In the genomic region with DNA sequence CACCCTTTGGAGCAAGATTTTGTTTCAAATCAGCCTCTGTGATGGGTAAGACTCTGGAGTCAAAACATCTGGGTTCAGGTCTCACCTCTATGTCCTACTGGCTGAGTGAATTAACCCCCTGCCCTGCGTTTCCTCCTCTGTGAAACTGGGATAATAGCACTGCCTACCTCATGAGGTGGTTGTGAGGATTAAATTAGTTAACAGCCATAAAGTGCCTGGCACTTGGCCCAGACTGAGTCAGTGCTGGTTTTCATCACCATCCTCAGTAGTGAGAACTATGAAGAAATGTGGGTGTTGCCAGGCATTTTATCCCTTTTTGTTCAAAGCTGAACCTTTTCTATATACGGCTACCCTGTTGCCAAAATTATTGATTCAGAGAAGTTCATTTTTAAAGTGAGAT, we compare ENCODE assay signal across 9 cellular contexts. TPM values are rescaled to one million over a fixed set of nuclear protein-coding genes. Genes with fewer than 3 reads are reported as not detected.
A peak's percentile ranks its signal among the peaks of the same experiment; 100 is the strongest.
DNase-seq lines count a peak whose midpoint lies in the region; ATAC-seq and TF ChIP-seq lines count a peak whose summit lies in the region.
"Had no signal": no experiment of that assay in that cellular context is flagged by ENCODE, and none has a peak within 500 bp of the region (broad histone marks: within the 10 kb centered on the region; RNA-seq: fewer than 3 reads in every experiment).

No MANE protein-coding gene starts in this region.

- H3K36me3 ChIP-seq in right atrium auricular region (peaks cover 40% of the 10 kb centered on the region), upper lobe of right lung (peaks cover 52% of the 10 kb centered on the region)

- H3K9me3 Mint-ChIP-seq in activated T-helper 2 cell treated with anti-CD3 and anti-CD28 coated beads, Interferon-gamma antibody, Interleukin-2, Interleukin-4, amounts not matched to agents 10 μg/mL and 5 μg/mL and 100 μg/mL, durations not matched to agents 14 hours and 24 hours and 36 hours = no peaks in the 10 kb centered on the region
- H3K9me3 Mint-ChIP-seq in CD14-positive monocyte = no peaks in the 10 kb centered on the region

- no peaks in the 10 kb centered on the region for H3K9me3 ChIP-seq in right atrium auricular region
- H3K9me3 ChIP-seq in upper lobe of right lung = no peaks in the 10 kb centered on the region

- peaks cover 42% of the 10 kb centered on the region for H3K4me1 Mint-ChIP-seq in activated T-helper 2 cell treated with anti-CD3 and anti-CD28 coated beads, Interferon-gamma antibody, Interleukin-2, Interleukin-4, amounts not matched to agents 10 μg/mL and 5 μg/mL and 100 μg/mL, durations not matched to agents 14 hours and 24 hours and 36 hours (ENCODE audit: low read depth)
- peaks cover 7% of the 10 kb centered on the region for H3K4me1 Mint-ChIP-seq in CD14-positive monocyte

- DNase-seq in stimulated activated CD4-positive, alpha-beta T cell treated with anti-CD3 and anti-CD28 coated beads, Interleukin-15, amount 100 ng/mL, for 24 hours = peak; percentile 54
- DNase-seq in stimulated activated CD4-positive, alpha-beta T cell treated with anti-CD3 and anti-CD28 coated beads, Interleukin-12 subunit alpha, Interleukin-12 subunit beta, amount 100 ng/mL, for 4 hours = no peak
- no peak for DNase-seq in activated T-helper 2 cell treated with anti-CD3 and anti-CD28 coated beads, Interferon-gamma antibody, Interleukin-2, Interleukin-4, amounts not matched to agents 10 μg/mL and 5 μg/mL and 100 μg/mL, durations not matched to agents 14 hours and 24 hours and 36 hours (ENCODE audit: low spot score)
- DNase-seq in right atrium auricular region (ENCODE audit: low spot score) (peak; percentile 66), upper lobe of right lung (peak; percentile 78), cerebellar nuclear complex (lab: John Stamatoyannopoulos, UW) (no peak), CD14-positive monocyte (ENCODE audit: low spot score) (no peak), SKM-1 (lab: John Stamatoyannopoulos, UW; ENCODE audit: unreplicated experiment) (no peak)
- DNase-seq: NCI-H1092 had no signal

- H3K36me3 Mint-ChIP-seq in activated T-helper 2 cell treated with anti-CD3 and anti-CD28 coated beads, Interferon-gamma antibody, Interleukin-2, Interleukin-4, amounts not matched to agents 10 μg/mL and 5 μg/mL and 100 μg/mL, durations not matched to agents 14 hours and 24 hours and 36 hours (ENCODE audit: low read depth) = peaks cover 66% of the 10 kb centered on the region
- H3K36me3 Mint-ChIP-seq in CD14-positive monocyte = peaks cover 76 to 82% of the 10 kb centered on the region in 2 donors

- H3K27ac ChIP-seq in right atrium auricular region (peak overlapping the region in 1 of 2 donors; percentile 29), upper lobe of right lung (no peak overlapping the region)

- no peaks in the 10 kb centered on the region for H3K27me3 Mint-ChIP-seq in activated T-helper 2 cell treated with anti-CD3 and anti-CD28 coated beads, Interferon-gamma antibody, Interleukin-2, Interleukin-4, amounts not matched to agents 10 μg/mL and 5 μg/mL and 100 μg/mL, durations not matched to agents 14 hours and 24 hours and 36 hours (ENCODE audit: low read depth)
- no peaks in the 10 kb centered on the region for H3K27me3 Mint-ChIP-seq in CD14-positive monocyte (ENCODE audit: low read depth in 3 of 3)

- peak overlapping the region; percentile 67 for H3K27ac Mint-ChIP-seq in activated T-helper 2 cell treated with anti-CD3 and anti-CD28 coated beads, Interferon-gamma antibody, Interleukin-2, Interleukin-4, amounts not matched to agents 10 μg/mL and 5 μg/mL and 100 μg/mL, durations not matched to agents 14 hours and 24 hours and 36 hours
- H3K27ac Mint-ChIP-seq in CD14-positive monocyte = peak overlapping the region in 3 of 7 donors; percentile 7 to 52 (median 50)

- TF ChIP-seq CTCF in right atrium auricular region (IDR thresholded peaks at IDR 0.05) (no peak), upper lobe of right lung (IDR thresholded peaks at IDR 0.05) (no peak), CD14-positive monocyte (IDR thresholded peaks at IDR 0.05) (no peak)

- intact Hi-C loops in activated T-helper 2 cell treated with anti-CD3 and anti-CD28 coated beads, Interferon-gamma antibody, Interleukin-2, Interleukin-4, amounts not matched to agents 10 μg/mL and 5 μg/mL and 100 μg/mL, durations not matched to agents 14 hours and 24 hours and 36 hours (cut with micrococcal nuclease) = loop anchor here (2.0 to 5.0 kb wide), 3 partner anchors 27 to 183 kb away; a partner anchor contains a TSS
- intact Hi-C loops in upper lobe of right lung (cut with DNase I) (no loop called here), CD14-positive monocyte (cut with micrococcal nuclease) (no loop called here)

- H3K27me3 ChIP-seq in right atrium auricular region = no peaks in the 10 kb centered on the region
- H3K27me3 ChIP-seq in upper lobe of right lung = no peaks in the 10 kb centered on the region

- peak; percentile 82 for ATAC-seq in upper lobe of right lung

- no peak overlapping the region for H3K4me3 Mint-ChIP-seq in activated T-helper 2 cell treated with anti-CD3 and anti-CD28 coated beads, Interferon-gamma antibody, Interleukin-2, Interleukin-4, amounts not matched to agents 10 μg/mL and 5 μg/mL and 100 μg/mL, durations not matched to agents 14 hours and 24 hours and 36 hours (ENCODE audit: low read depth)
- H3K4me3 Mint-ChIP-seq in CD14-positive monocyte = no peak overlapping the region

- H3K4me1 ChIP-seq in right atrium auricular region = peaks cover 0 to 8% of the 10 kb centered on the region in 2 donors
- peaks cover 5% of the 10 kb centered on the region for H3K4me1 ChIP-seq in upper lobe of right lung

- no peak overlapping the region for H3K4me3 ChIP-seq in right atrium auricular region
- H3K4me3 ChIP-seq in upper lobe of right lung = no peak overlapping the region

RNA-seq across cellular contexts. Expression of a gene that starts 36.0 kb away (rescaled TPM):
- 58.9 and 61.9 TPM in 2 replicates for total RNA-seq in activated T-helper 2 cell treated with anti-CD3 and anti-CD28 coated beads, Interferon-gamma antibody, Interleukin-2, Interleukin-4, amounts not matched to agents 10 μg/mL and 5 μg/mL and 100 μg/mL, durations not matched to agents 14 hours and 24 hours and 36 hours
- 10 to 100 TPM; 27.8 to 28.1 TPM for total RNA-seq in right atrium auricular region
- total RNA-seq in upper lobe of right lung = 34.7 TPM
- 10 to 100 TPM; 16.1 to 19.8 TPM for polyA plus RNA-seq in CD14-positive monocyte

RNA-seq across cellular contexts. Expression of a gene that starts 49.8 kb away (rescaled TPM):
- total RNA-seq in activated T-helper 2 cell treated with anti-CD3 and anti-CD28 coated beads, Interferon-gamma antibody, Interleukin-2, Interleukin-4, amounts not matched to agents 10 μg/mL and 5 μg/mL and 100 μg/mL, durations not matched to agents 14 hours and 24 hours and 36 hours = 0.34 and 0.53 TPM in 2 replicates
- total RNA-seq in right atrium auricular region (1 to 10 TPM; 4.3 to 6.7 TPM), upper lobe of right lung (4.6 TPM)
- under 1 TPM in 1 of 2 donors, not detected in 1; 0.18 TPM for polyA plus RNA-seq in CD14-positive monocyte

Comparison
In these comparisons a context has a peak if more than half of its experiments do, and no peak if none do; other contexts are left out.
1. DNase-seq: peak in stimulated activated CD4-positive, alpha-beta T cell treated with anti-CD3 and anti-CD28 coated beads, Interleukin-15, amount 100 ng/mL, for 24 hours (single experiment), right atrium auricular region (single experiment) and upper lobe of right lung (single experiment); none in stimulated activated CD4-positive, alpha-beta T cell treated with anti-CD3 and anti-CD28 coated beads, Interleukin-12 subunit alpha, Interleukin-12 subunit beta, amount 100 ng/mL, for 4 hours (single experiment), activated T-helper 2 cell treated with anti-CD3 and anti-CD28 coated beads, Interferon-gamma antibody, Interleukin-2, Interleukin-4, amounts not matched to agents 10 μg/mL and 5 μg/mL and 100 μg/mL, durations not matched to agents 14 hours and 24 hours and 36 hours (single experiment), cerebellar nuclear complex (0 of 2), CD14-positive monocyte (single experiment) and SKM-1 (single experiment).